ENCODE assay signal across 33 cellular contexts in the genomic region with DNA sequence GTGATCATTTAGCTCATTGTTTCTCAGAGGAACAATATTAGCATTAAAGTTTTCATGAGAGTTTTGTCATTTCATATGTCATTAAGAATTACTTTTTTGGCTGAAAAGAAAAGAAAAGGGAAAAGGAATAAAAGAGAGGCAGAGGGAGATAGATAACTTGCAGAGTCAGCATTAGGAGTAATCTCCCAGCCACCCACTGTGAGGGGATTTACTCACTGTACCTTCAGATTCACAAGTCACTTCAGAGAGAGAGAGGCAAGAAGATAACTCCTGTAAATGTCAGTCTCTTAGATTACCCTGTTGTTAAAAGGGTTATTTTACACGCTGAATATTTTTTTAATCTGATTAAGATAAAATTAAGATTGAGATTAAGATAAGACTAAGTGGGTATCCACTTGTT.
"Had no signal": no experiment of that assay in that cellular context is flagged by ENCODE, and none has a peak within 500 bp of the region (broad histone marks: within the 10 kb centered on the region; RNA-seq: fewer than 3 reads in every experiment).

No MANE protein-coding gene starts in this region.

- FAIRE-seq: TTC549 had no signal

- H3K9me3 ChIP-seq: SJCRH30, SK-N-SH had no signal

- H3K36me3 ChIP-seq: brain microvascular endothelial cell, SJCRH30 had no signal

- H3K4me1 ChIP-seq: SJCRH30 had no signal

- H3K27me3 Mint-ChIP-seq: activated B cell treated with CpG ODN at 0.5 μM for 24 hours; activated CD4-positive, alpha-beta memory T cell treated with anti-CD3 and anti-CD28 coated beads for 36 hours; activated naive CD4-positive, alpha-beta T cell treated with anti-CD3 and anti-CD28 coated beads, Interleukin-2, amount 10 ng/mL, durations not matched to agents 7 days and 5 days had no signal

- DNase-seq: activated B cell treated with CpG ODN at 0.5 μM for 24 hours; activated CD4-positive, alpha-beta memory T cell treated with anti-CD3 and anti-CD28 coated beads for 36 hours; activated CD4-positive, alpha-beta T cell treated with anti-CD3 and anti-CD28 coated beads for 4 hours; activated CD4-positive, alpha-beta T cell treated with anti-CD3 and anti-CD28 coated beads, Interleukin-2, amount 50 U/mL, for 1 hour; activated CD4-positive, CD25-positive, alpha-beta regulatory T cell treated with anti-CD3 and anti-CD28 coated beads, Interleukin-2, amount 50 U/mL, for 72 hours; activated CD8-positive, alpha-beta memory T cell treated with anti-CD3 and anti-CD28 coated beads, Interleukin-2, amount 50 U/mL, for 4 hours; activated naive CD4-positive, alpha-beta T cell treated with anti-CD3 and anti-CD28 coated beads, Interleukin-2, amount 10 ng/mL, durations not matched to agents 7 days and 5 days; activated naive CD8-positive, alpha-beta T cell treated with anti-CD3 and anti-CD28 coated beads, Interleukin-2, amount 50 U/mL, for 24 hours; activated T-cell treated with anti-CD3 and anti-CD28 coated beads for 4 hours; activated T-cell treated with anti-CD3 and anti-CD28 coated beads, Interleukin-2, amount 50 U/mL, for 4 hours; anterior cingulate cortex; brain microvascular endothelial cell; central memory CD4-positive, alpha-beta T cell; Karpas-422; NCI-H1048; NCI-H1105 treated with DMSO at 0.1 percent for 48 hours; NCI-H1436; NCI-H1694; NCI-H1930; NCI-H2081 treated with DMSO at 0.1 percent for 48 hours; NCI-H2171; NCI-H510A; NCI-H526; NCI-H774; SHP77; SJCRH30; SK-N-SH had no signal

- H3K4me3 ChIP-seq: SJCRH30 had no signal

- H3K9me3 Mint-ChIP-seq: activated B cell treated with CpG ODN at 0.5 μM for 24 hours; activated CD4-positive, alpha-beta memory T cell treated with anti-CD3 and anti-CD28 coated beads for 36 hours; activated naive CD4-positive, alpha-beta T cell treated with anti-CD3 and anti-CD28 coated beads, Interleukin-2, amount 10 ng/mL, durations not matched to agents 7 days and 5 days; activated naive CD8-positive, alpha-beta T cell treated with anti-CD3 and anti-CD28 coated beads, Interleukin-2, amount 50 U/mL, for 24 hours; activated T-cell treated with anti-CD3 and anti-CD28 coated beads, Interleukin-2, amount 50 U/mL, for 4 hours; activated T-helper 1 cell treated with anti-CD3 and anti-CD28 coated beads, Interleukin-12 subunit alpha, Interleukin-12 subunit beta, Interleukin-2, Interleukin-4 antibody, amounts not matched to agents 30 ng/mL and 10 ng/mL and 1 ng/mL, durations not matched to agents 14 hours and 24 hours and 36 hours; T-helper 1 cell treated with Interleukin-12 subunit alpha and Interleukin-12 subunit beta and Interleukin-4 antibody, amounts not matched to agents 30 μg/mL and 1 μg/mL, for 36 hours; T-helper 2 cell treated with Interferon-gamma antibody and Interleukin-4, amounts not matched to agents 5 μg/mL and 100 μg/mL, for 36 hours had no signal

- H3K4me3 Mint-ChIP-seq: activated B cell treated with CpG ODN at 0.5 μM for 24 hours; activated CD4-positive, alpha-beta memory T cell treated with anti-CD3 and anti-CD28 coated beads for 36 hours; activated naive CD4-positive, alpha-beta T cell treated with anti-CD3 and anti-CD28 coated beads, Interleukin-2, amount 10 ng/mL, durations not matched to agents 7 days and 5 days; activated naive CD8-positive, alpha-beta T cell; activated naive CD8-positive, alpha-beta T cell treated with anti-CD3 and anti-CD28 coated beads, Interleukin-2, amount 50 U/mL, for 24 hours; activated T-cell treated with anti-CD3 and anti-CD28 coated beads, Interleukin-2, amount 50 U/mL, for 4 hours; activated T-helper 1 cell treated with anti-CD3 and anti-CD28 coated beads, Interleukin-12 subunit alpha, Interleukin-12 subunit beta, Interleukin-2, Interleukin-4 antibody, amounts not matched to agents 30 ng/mL and 10 ng/mL and 1 ng/mL, durations not matched to agents 14 hours and 24 hours and 36 hours; T-helper 1 cell treated with Interleukin-12 subunit alpha and Interleukin-12 subunit beta and Interleukin-4 antibody, amounts not matched to agents 30 μg/mL and 1 μg/mL, for 36 hours; T-helper 2 cell treated with Interferon-gamma antibody and Interleukin-4, amounts not matched to agents 5 μg/mL and 100 μg/mL, for 36 hours had no signal

- H3K4me2 ChIP-seq: SK-N-SH had no signal

- H3K27ac ChIP-seq: brain microvascular endothelial cell, SJCRH30 had no signal

- H3K27ac Mint-ChIP-seq: activated B cell treated with CpG ODN at 0.5 μM for 24 hours; activated CD4-positive, alpha-beta memory T cell treated with anti-CD3 and anti-CD28 coated beads for 36 hours; activated naive CD4-positive, alpha-beta T cell treated with anti-CD3 and anti-CD28 coated beads, Interleukin-2, amount 10 ng/mL, durations not matched to agents 7 days and 5 days; activated naive CD8-positive, alpha-beta T cell; activated naive CD8-positive, alpha-beta T cell treated with anti-CD3 and anti-CD28 coated beads, Interleukin-2, amount 50 U/mL, for 24 hours; activated T-helper 1 cell treated with anti-CD3 and anti-CD28 coated beads, Interleukin-12 subunit alpha, Interleukin-12 subunit beta, Interleukin-2, Interleukin-4 antibody, amounts not matched to agents 30 ng/mL and 10 ng/mL and 1 ng/mL, durations not matched to agents 14 hours and 24 hours and 36 hours; T-helper 1 cell treated with Interleukin-12 subunit alpha and Interleukin-12 subunit beta and Interleukin-4 antibody, amounts not matched to agents 30 μg/mL and 1 μg/mL, for 36 hours; T-helper 2 cell treated with Interferon-gamma antibody and Interleukin-4, amounts not matched to agents 5 μg/mL and 100 μg/mL, for 36 hours had no signal

- ATAC-seq: activated naive CD8-positive, alpha-beta T cell treated with anti-CD3 and anti-CD28 coated beads, Interleukin-2, amount 50 U/mL, for 24 hours; activated T-cell treated with anti-CD3 and anti-CD28 coated beads, Interleukin-2, amount 50 U/mL, for 4 hours; Panc1 had no signal

- H3K36me3 Mint-ChIP-seq: activated CD4-positive, alpha-beta memory T cell treated with anti-CD3 and anti-CD28 coated beads for 36 hours; activated naive CD4-positive, alpha-beta T cell treated with anti-CD3 and anti-CD28 coated beads, Interleukin-2, amount 10 ng/mL, durations not matched to agents 7 days and 5 days; activated naive CD8-positive, alpha-beta T cell had no signal

- H3K9ac ChIP-seq: SK-N-SH had no signal

- H3K27me3 ChIP-seq: brain microvascular endothelial cell, SJCRH30 had no signal

- H3K4me1 Mint-ChIP-seq: activated B cell treated with CpG ODN at 0.5 μM for 24 hours; activated naive CD4-positive, alpha-beta T cell treated with anti-CD3 and anti-CD28 coated beads, Interleukin-2, amount 10 ng/mL, durations not matched to agents 7 days and 5 days; activated naive CD8-positive, alpha-beta T cell treated with anti-CD3 and anti-CD28 coated beads, Interleukin-2, amount 50 U/mL, for 24 hours had no signal
